1 cellular context compared by ENCODE assay signal in the genomic region with DNA sequence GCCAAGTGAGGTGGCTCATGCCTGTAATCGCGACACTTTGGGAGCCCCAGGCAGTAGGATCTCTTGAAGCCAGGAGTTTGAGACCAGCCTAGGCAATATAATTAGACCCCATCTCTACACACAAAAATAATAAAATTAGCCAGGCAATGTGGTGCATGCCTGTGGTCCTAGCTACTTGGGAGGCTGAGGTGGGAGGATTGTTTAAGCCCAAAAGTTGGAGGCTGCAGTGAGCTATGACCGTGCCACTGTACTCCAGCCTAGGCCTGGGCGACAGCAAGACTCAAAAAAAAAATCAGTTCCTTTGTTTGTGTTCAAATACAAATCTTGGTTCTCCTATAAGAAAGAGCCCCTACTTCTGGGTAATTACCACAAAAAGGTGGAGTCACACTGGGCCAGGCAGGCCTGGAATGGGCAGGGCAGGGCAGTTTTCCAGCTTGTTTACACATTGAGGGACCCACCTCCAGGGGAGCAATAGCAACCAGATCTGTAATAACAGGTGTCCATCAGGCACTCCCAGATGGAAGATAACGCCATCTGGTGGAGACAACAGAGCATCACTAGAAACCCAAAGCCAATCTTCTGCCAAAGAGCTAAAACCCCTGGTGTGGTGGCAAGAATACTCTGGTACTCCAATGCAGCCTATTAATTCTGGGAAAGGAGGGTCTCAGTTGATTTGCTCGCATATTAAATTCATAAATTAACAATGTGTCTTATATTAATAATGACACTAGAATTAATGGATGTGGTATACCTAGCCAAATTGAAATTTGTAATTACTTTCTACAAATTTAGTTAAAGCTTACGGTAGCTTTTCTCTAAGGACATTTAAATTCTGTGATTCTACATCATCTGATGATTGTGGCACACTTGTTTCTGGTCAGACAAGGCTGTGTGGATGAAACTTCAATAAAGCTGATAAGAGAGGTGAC.
TF ChIP-seq lines count a peak whose summit lies in the region.

No MANE protein-coding gene starts in this region.

TF ChIP-seq in HepG2, 621 proteins besides CTCF, POLR2A, EP300 and RAD21 (continued from another document and continues in another):
- TF ChIP-seq, protein P1, sequence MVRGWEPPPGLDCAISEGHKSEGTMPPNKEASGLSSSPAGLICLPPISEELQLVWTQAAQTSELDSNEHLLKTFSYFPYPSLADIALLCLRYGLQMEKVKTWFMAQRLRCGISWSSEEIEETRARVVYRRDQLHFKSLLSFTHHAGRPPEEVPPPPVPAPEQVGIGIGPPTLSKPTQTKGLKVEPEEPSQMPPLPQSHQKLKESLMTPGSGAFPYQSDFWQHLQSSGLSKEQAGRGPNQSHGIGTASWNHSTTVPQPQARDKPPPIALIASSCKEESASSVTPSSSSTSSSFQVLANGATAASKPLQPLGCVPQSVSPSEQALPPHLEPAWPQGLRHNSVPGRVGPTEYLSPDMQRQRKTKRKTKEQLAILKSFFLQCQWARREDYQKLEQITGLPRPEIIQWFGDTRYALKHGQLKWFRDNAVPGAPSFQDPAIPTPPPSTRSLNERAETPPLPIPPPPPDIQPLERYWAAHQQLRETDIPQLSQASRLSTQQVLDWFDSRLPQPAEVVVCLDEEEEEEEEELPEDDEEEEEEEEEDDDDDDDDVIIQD (CRISPR knock-in tag; IDR thresholded peaks at IDR 0.05; ENCODE audit: low read depth): peak; percentile 63; the same call in 1 of the 2 replicates
- no peak for TF ChIP-seq AKNA (CRISPR knock-in tag; IDR thresholded peaks at IDR 0.05; ENCODE audit: borderline replicate concordance)
- TF ChIP-seq, protein P2, sequence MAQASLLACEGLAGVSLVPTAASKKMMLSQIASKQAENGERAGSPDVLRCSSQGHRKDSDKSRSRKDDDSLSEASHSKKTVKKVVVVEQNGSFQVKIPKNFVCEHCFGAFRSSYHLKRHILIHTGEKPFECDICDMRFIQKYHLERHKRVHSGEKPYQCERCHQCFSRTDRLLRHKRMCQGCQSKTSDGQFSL (CRISPR knock-in tag; IDR thresholded peaks at IDR 0.05): no peak
- TF ChIP-seq SMC3 (IDR thresholded peaks at IDR 0.05; ENCODE audit: low read length): peak; percentile 90
- no peak for TF ChIP-seq TAF15 (IDR thresholded peaks at IDR 0.05; ENCODE audit: low read depth, low read length, poor library complexity, severe bottlenecking)
- TF ChIP-seq GATAD1 (CRISPR knock-in tag; IDR thresholded peaks at IDR 0.05): 0 out of 2 replicates have a peak, but pooled peaks have one; percentile 22
- TF ChIP-seq MAFK (conservative IDR thresholded peaks at IDR 0.05 in 1 of 2, IDR thresholded peaks at IDR 0.05 in 1 of 2; ENCODE audit: low read length in 2 of 2): no peak
- no peak for TF ChIP-seq ZNF562 (CRISPR knock-in tag; IDR thresholded peaks at IDR 0.05; ENCODE audit: borderline replicate concordance)
- TF ChIP-seq ZNF121 (CRISPR knock-in tag; IDR thresholded peaks at IDR 0.05): peak; percentile 51
- no peak for TF ChIP-seq ZNF329 (CRISPR knock-in tag; IDR thresholded peaks at IDR 0.05; ENCODE audit: low read depth)
- no peak for TF ChIP-seq FOXM1 (CRISPR knock-in tag; IDR thresholded peaks at IDR 0.05)
- 0 out of 2 replicates have a peak, but pooled peaks have one; percentile 45 for TF ChIP-seq ZNF501 (CRISPR knock-in tag; IDR thresholded peaks at IDR 0.05)
- no peak for TF ChIP-seq ZNF276 (CRISPR knock-in tag; IDR thresholded peaks at IDR 0.05; ENCODE audit: low read depth)
- peak; percentile 27; the same call in 1 of the 2 replicates for TF ChIP-seq ZNF788 (CRISPR knock-in tag; IDR thresholded peaks at IDR 0.05; ENCODE audit: borderline replicate concordance)
- TF ChIP-seq, protein P3, sequence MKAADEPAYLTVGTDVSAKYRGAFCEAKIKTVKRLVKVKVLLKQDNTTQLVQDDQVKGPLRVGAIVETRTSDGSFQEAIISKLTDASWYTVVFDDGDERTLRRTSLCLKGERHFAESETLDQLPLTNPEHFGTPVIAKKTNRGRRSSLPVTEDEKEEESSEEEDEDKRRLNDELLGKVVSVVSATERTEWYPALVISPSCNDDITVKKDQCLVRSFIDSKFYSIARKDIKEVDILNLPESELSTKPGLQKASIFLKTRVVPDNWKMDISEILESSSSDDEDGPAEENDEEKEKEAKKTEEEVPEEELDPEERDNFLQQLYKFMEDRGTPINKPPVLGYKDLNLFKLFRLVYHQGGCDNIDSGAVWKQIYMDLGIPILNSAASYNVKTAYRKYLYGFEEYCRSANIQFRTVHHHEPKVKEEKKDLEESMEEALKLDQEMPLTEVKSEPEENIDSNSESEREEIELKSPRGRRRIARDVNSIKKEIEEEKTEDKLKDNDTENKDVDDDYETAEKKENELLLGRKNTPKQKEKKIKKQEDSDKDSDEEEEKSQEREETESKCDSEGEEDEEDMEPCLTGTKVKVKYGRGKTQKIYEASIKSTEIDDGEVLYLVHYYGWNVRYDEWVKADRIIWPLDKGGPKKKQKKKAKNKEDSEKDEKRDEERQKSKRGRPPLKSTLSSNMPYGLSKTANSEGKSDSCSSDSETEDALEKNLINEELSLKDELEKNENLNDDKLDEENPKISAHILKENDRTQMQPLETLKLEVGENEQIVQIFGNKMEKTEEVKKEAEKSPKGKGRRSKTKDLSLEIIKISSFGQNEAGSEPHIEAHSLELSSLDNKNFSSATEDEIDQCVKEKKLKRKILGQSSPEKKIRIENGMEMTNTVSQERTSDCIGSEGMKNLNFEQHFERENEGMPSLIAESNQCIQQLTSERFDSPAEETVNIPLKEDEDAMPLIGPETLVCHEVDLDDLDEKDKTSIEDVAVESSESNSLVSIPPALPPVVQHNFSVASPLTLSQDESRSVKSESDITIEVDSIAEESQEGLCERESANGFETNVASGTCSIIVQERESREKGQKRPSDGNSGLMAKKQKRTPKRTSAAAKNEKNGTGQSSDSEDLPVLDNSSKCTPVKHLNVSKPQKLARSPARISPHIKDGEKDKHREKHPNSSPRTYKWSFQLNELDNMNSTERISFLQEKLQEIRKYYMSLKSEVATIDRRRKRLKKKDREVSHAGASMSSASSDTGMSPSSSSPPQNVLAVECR (CRISPR knock-in tag; IDR thresholded peaks at IDR 0.05; ENCODE audit: borderline replicate concordance): peak; percentile 47; the same call in 1 of the 2 replicates
- no peak for TF ChIP-seq SMAD3 (CRISPR knock-in tag; IDR thresholded peaks at IDR 0.05)
- TF ChIP-seq FOXP4 (CRISPR knock-in tag; IDR thresholded peaks at IDR 0.05): peak; percentile 86
- no peak for TF ChIP-seq ADNP (CRISPR knock-in tag; IDR thresholded peaks at IDR 0.05)
- 0 out of 2 replicates have a peak, but pooled peaks have one; percentile 28 for TF ChIP-seq PHF8 (CRISPR knock-in tag; IDR thresholded peaks at IDR 0.05)
- TF ChIP-seq PHF21A (CRISPR knock-in tag; IDR thresholded peaks at IDR 0.05): 0 out of 2 replicates have a peak, but pooled peaks have one; percentile 58
- peak; percentile 49; the same call in 1 of the 2 replicates for TF ChIP-seq RFXAP (CRISPR knock-in tag; IDR thresholded peaks at IDR 0.05; ENCODE audit: borderline replicate concordance)
- TF ChIP-seq NFKB2 (CRISPR knock-in tag; IDR thresholded peaks at IDR 0.05; ENCODE audit: borderline replicate concordance): no peak
- TF ChIP-seq LCORL (IDR thresholded peaks at IDR 0.05): no peak
- TF ChIP-seq LCORL (CRISPR knock-in tag; IDR thresholded peaks at IDR 0.05): peak; percentile 63
- TF ChIP-seq FOXP1 (IDR thresholded peaks at IDR 0.05): no peak
- peak; percentile 86 for TF ChIP-seq FOXP1 (CRISPR knock-in tag; IDR thresholded peaks at IDR 0.05)
- peak; percentile 54 for TF ChIP-seq HDAC1 (CRISPR knock-in tag; IDR thresholded peaks at IDR 0.05)
- TF ChIP-seq, protein P4, sequence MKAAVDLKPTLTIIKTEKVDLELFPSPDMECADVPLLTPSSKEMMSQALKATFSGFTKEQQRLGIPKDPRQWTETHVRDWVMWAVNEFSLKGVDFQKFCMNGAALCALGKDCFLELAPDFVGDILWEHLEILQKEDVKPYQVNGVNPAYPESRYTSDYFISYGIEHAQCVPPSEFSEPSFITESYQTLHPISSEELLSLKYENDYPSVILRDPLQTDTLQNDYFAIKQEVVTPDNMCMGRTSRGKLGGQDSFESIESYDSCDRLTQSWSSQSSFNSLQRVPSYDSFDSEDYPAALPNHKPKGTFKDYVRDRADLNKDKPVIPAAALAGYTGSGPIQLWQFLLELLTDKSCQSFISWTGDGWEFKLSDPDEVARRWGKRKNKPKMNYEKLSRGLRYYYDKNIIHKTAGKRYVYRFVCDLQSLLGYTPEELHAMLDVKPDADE (CRISPR knock-in tag; IDR thresholded peaks at IDR 0.05): no peak
- peak; percentile 65; the same call in 1 of the 2 replicates for TF ChIP-seq REPIN1 (CRISPR knock-in tag; IDR thresholded peaks at IDR 0.05; ENCODE audit: borderline replicate concordance, low read depth)
- peak; percentile 93 for TF ChIP-seq FOXK2 (IDR thresholded peaks at IDR 0.05)
- 0 out of 2 replicates have a peak, but pooled peaks have one; percentile 18 for TF ChIP-seq ARNT2 (CRISPR knock-in tag; IDR thresholded peaks at IDR 0.05; ENCODE audit: low read depth)
- TF ChIP-seq SOX13 (IDR thresholded peaks at IDR 0.05): no peak
- peak in 1 of 2 experiments; percentile 36; a peak in 1 of 4 replicates for TF ChIP-seq SOX13 (CRISPR knock-in tag; conservative IDR thresholded peaks at IDR 0.05 in 1 of 2, IDR thresholded peaks at IDR 0.05 in 1 of 2)
- no peak for TF ChIP-seq SKI (IDR thresholded peaks at IDR 0.05; ENCODE audit: partially characterized antibody)
- TF ChIP-seq THAP11 (CRISPR knock-in tag; IDR thresholded peaks at IDR 0.05): peak; percentile 47; the same call in 1 of the 2 replicates
- TF ChIP-seq CHCHD3 (CRISPR knock-in tag; IDR thresholded peaks at IDR 0.05): no peak
- TF ChIP-seq CBFB (CRISPR knock-in tag; IDR thresholded peaks at IDR 0.05): 0 out of 2 replicates have a peak, but pooled peaks have one; percentile 30
- TF ChIP-seq ZNF331 (CRISPR knock-in tag; IDR thresholded peaks at IDR 0.05): peak; percentile 74; the same call in 1 of the 2 replicates
- peak; percentile 51; the same call in 1 of the 2 replicates for TF ChIP-seq FOXJ3 (CRISPR knock-in tag; IDR thresholded peaks at IDR 0.05; ENCODE audit: borderline replicate concordance)
- 0 out of 2 replicates have a peak, but pooled peaks have one; percentile 36 for TF ChIP-seq MEIS1 (CRISPR knock-in tag; IDR thresholded peaks at IDR 0.05; ENCODE audit: borderline replicate concordance)
- no peak for TF ChIP-seq ZNF350 (CRISPR knock-in tag; IDR thresholded peaks at IDR 0.05; ENCODE audit: borderline replicate concordance, low read depth)
- 0 out of 2 replicates have a peak, but pooled peaks have one; percentile 34 for TF ChIP-seq KMT2B (CRISPR knock-in tag; IDR thresholded peaks at IDR 0.05)
- no peak for TF ChIP-seq RNF2 (conservative IDR thresholded peaks at IDR 0.05; ENCODE audit: low read depth)
